Comparison of ENCODE assay signal across 12 cellular contexts in genomic region chr21:31158789-31159581, GRCh38.
DNase-seq lines count a peak whose midpoint lies in the region; ATAC-seq, FAIRE-seq and TF ChIP-seq lines count a peak whose summit lies in the region.
"Had no signal": no experiment of that assay in that cellular context is flagged by ENCODE, and none has a peak within 500 bp of the region (broad histone marks: within the 10 kb centered on the region; RNA-seq: fewer than 3 reads in every experiment).

No MANE protein-coding gene starts in this region.

- H2BK20ac ChIP-seq in H1 (ENCODE audit: low read length): peak overlapping the region; percentile 87; the same call in 1 of the 2 replicates

- H2AFZ ChIP-seq in H1 (ENCODE audit: low read length): no peak overlapping the region

- H3K9me3 ChIP-seq in NT2/D1 (ENCODE audit: insufficient read depth, low read length): peaks cover 17% of the 10 kb centered on the region
- peaks cover 12% of the 10 kb centered on the region in 2 experiments; a peak in 3 of 4 replicates for H3K9me3 ChIP-seq in H1 (ENCODE audit: insufficient read depth in 2 of 2, low read depth in 1 of 2, low read length in 1 of 2)

- TF ChIP-seq POLR2A in H1 (IDR thresholded peaks at IDR 0.05; ENCODE audit: control extremely low read depth in 1 of 2, low read depth in 2 of 2, low read length in 2 of 2): no peak

- FAIRE-seq in H1 (lab: Jason Lieb, UNC): no peak

- peak overlapping the region; percentile 22 to 68; a peak in 2 of 4 replicates for H3K4me2 ChIP-seq in H1 (ENCODE audit: insufficient read depth in 1 of 2, low read depth in 2 of 2, low read length in 2 of 2)

- peak overlapping the region; percentile 1 for H4K91ac ChIP-seq in H1 (replicated peaks; ENCODE audit: insufficient read length, low read length)

- CTCF ChIA-PET in H1 (lab: Charles Lee; ENCODE audit: partially characterized antibody): interaction anchor here (0.9 to 3.2 kb wide), 9 partner anchors 8 to 445 kb away, joined by 3 to 8 read pairs (median 3); no protein-coding TSS in a partner anchor

- H4K5ac ChIP-seq in H1 (ENCODE audit: insufficient read length, low read depth, low read length): no peak overlapping the region

- H3K9ac ChIP-seq in NT2/D1 (ENCODE audit: insufficient read length, low read depth): no peak overlapping the region
- no peak overlapping the region for H3K9ac ChIP-seq in H1 (replicated peaks in 1 of 4; ENCODE audit: extremely low read depth in 1 of 4, low read depth in 3 of 4, low read length in 3 of 4)

- 0 out of 2 replicates have a peak overlapping the region, but pooled peaks have one; percentile 25 for H3K18ac ChIP-seq in H1 (ENCODE audit: extremely low read depth, low read length)

- no peaks in the 10 kb centered on the region for H3K27me3 ChIP-seq in NT2/D1 (ENCODE audit: insufficient read depth, insufficient read length)
- no peaks in the 10 kb centered on the region; a peak in 1 of 7 replicates for H3K27me3 ChIP-seq in H1 (replicated peaks in 1 of 4; ENCODE audit: control insufficient read depth in 3 of 4, extremely low read depth in 1 of 4, insufficient read depth in 3 of 4, low read length in 3 of 4)

- H3K79me1 ChIP-seq in H1 (ENCODE audit: low read depth, low read length): no peaks in the 10 kb centered on the region

- no peaks in the 10 kb centered on the region for H4K20me1 ChIP-seq in H1 (replicated peaks in 1 of 2; ENCODE audit: control insufficient read depth in 1 of 2, insufficient read depth in 2 of 2, low read length in 2 of 2)

- H2AK5ac ChIP-seq in H1 (ENCODE audit: low read depth, low read length): peak overlapping the region; percentile 25; the same call in 1 of the 2 replicates

- POLR2A ChIA-PET in H1 (lab: Charles Lee; ENCODE audit: partially characterized antibody): interaction anchor here (0.6 to 1.2 kb wide), 3 partner anchors 36 to 400 kb away, joined by 3 to 6 read pairs (median 3); no protein-coding TSS in a partner anchor

- H3K23ac ChIP-seq in H1 (ENCODE audit: insufficient read length): no peak overlapping the region

- H3K79me2 ChIP-seq in H1 (ENCODE audit: control insufficient read depth in 1 of 2, insufficient read depth in 2 of 2, low read length in 2 of 2): no peaks in the 10 kb centered on the region

- H3K4me1 ChIP-seq in NT2/D1 (ENCODE audit: insufficient read depth, insufficient read length) (peaks cover 10% of the 10 kb centered on the region), H1 (replicated peaks in 1 of 4; ENCODE audit: control insufficient read depth in 3 of 4, insufficient read depth in 4 of 4, low read length in 3 of 4) (peaks cover 7 to 22% (median 12%) of the 10 kb centered on the region in 4 experiments)

- peak overlapping the region; percentile 54; the same call in 1 of the 2 replicates for H3K27ac ChIP-seq in H1 (ENCODE audit: low read depth, low read length)

- WGBS in H1 (ENCODE audit: extremely low coverage in 1 of 2, insufficient coverage in 1 of 2, insufficient read length in 1 of 2, insufficient replicate concordance in 2 of 2, low coverage in 1 of 2, low lambda C conversion rate in 2 of 2, missing lambda C conversion rate in 1 of 2), 2 experiments: 79% methylated on average over 8 of the region's 8 CpGs; no CpG with 5 or more reads in 1 of the 2 experiments

- H3K4me3 ChIP-seq in NT2/D1 (ENCODE audit: insufficient read length, low read depth) (no peak overlapping the region), H1 (ENCODE audit: extremely low read depth in 1 of 4, insufficient read depth in 2 of 4, low read depth in 3 of 4, low read length in 4 of 4) (no peak overlapping the region)

- H3K36me3 ChIP-seq in NT2/D1 (ENCODE audit: insufficient read depth, insufficient read length, low read length) (peaks cover 6% of the 10 kb centered on the region), H1 (ENCODE audit: control insufficient read depth in 2 of 4, insufficient read depth in 4 of 4, low read length in 3 of 4) (peaks cover 0 to 8% (median 1%) of the 10 kb centered on the region in 4 experiments; a peak in 2 of 8 replicates)

- no peak overlapping the region for H2BK15ac ChIP-seq in H1 (ENCODE audit: low read length)

- peak; percentile 7 for DNase-seq in GM20000 (ENCODE audit: low spot score)
- DNase-seq in NT2/D1 (ENCODE audit: low read depth, low spot score): peak; percentile 79
- DNase-seq in H1 (ENCODE audit: low read depth in 1 of 2, low spot score in 2 of 2): no peak
- peak; percentile 86 for DNase-seq in pons (ENCODE audit: low spot score)
- no peak for DNase-seq in COLO829 (ENCODE audit: low spot score)
- no peak for DNase-seq in NK-92 (lab: John Stamatoyannopoulos, UW; ENCODE audit: unreplicated experiment)
- DNase-seq: GF-D8; kidney glomerular epithelial cell; NCI-H1048; stimulated activated naive CD4-positive, alpha-beta T cell treated with Interleukin-2 at 50 U/mL for 16 hours had no signal

- no peak overlapping the region for H2BK120ac ChIP-seq in H1 (replicated peaks; ENCODE audit: low read depth, low read length)

- no peak overlapping the region for H3K4ac ChIP-seq in H1 (replicated peaks; ENCODE audit: insufficient read length, low read depth, low read length)

- H3K56ac ChIP-seq in H1 (replicated peaks; ENCODE audit: insufficient read length, low read depth, low read length): no peak overlapping the region

- H2BK5ac ChIP-seq in H1 (ENCODE audit: low read depth, low read length): peak overlapping the region; percentile 89; the same call in 1 of the 2 replicates

- no peak overlapping the region for H4K8ac ChIP-seq in H1 (ENCODE audit: extremely low read depth, insufficient read depth, low read length)

- peak overlapping the region; percentile 60; the same call in 1 of the 2 replicates for H2BK12ac ChIP-seq in H1 (ENCODE audit: low read depth, low read length)

- no peak overlapping the region for H3K14ac ChIP-seq in H1 (ENCODE audit: insufficient read length)

- ATAC-seq in GM21737 (IDR thresholded peaks at IDR 0.05; ENCODE audit: unreplicated experiment) (no peak), HG03457 (IDR thresholded peaks at IDR 0.05; ENCODE audit: unreplicated experiment) (no peak)

- no peak for TF ChIP-seq RAD21 in H1 (IDR thresholded peaks at IDR 0.05 in 1 of 2, conservative IDR thresholded peaks at IDR 0.05 in 1 of 2; ENCODE audit: low read depth in 2 of 2, low read length in 2 of 2)

- TF ChIP-seq CTCF in GM20000 (IDR thresholded peaks at IDR 0.05; ENCODE audit: extremely low read depth, missing control alignments) (no peak), H1 (IDR thresholded peaks at IDR 0.05; ENCODE audit: control extremely low read depth in 1 of 3, insufficient read depth in 1 of 3, low read depth in 1 of 3, low read length in 3 of 3) (no peak)

- no peaks in the 10 kb centered on the region; the same call in 1 of the 2 replicates for H3K23me2 ChIP-seq in H1 (ENCODE audit: low read depth, low read length)

- TF ChIP-seq EP300 in H1 (IDR thresholded peaks at IDR 0.05; ENCODE audit: borderline replicate concordance in 1 of 2, low read depth in 2 of 2, low read length in 2 of 2): no peak

TF ChIP-seq in H1, 55 proteins besides CTCF, POLR2A, EP300 and RAD21:
- TF ChIP-seq POLR2AphosphoS5 (IDR thresholded peaks at IDR 0.05; ENCODE audit: low read depth, low read length) (no peak), NANOG (IDR thresholded peaks at IDR 0.05; ENCODE audit: insufficient read depth, low read depth, low read length, poor library complexity, severe bottlenecking) (peak; percentile 7), CEBPB (IDR thresholded peaks at IDR 0.05; ENCODE audit: low read depth, low read length) (0 out of 2 replicates have a peak, but pooled peaks have one; percentile 21)
TF ChIP-seq in H1: peak in this region for 2.

Comparison
In these comparisons a context has a peak if more than half of its experiments do, and no peak if none do; other contexts are left out.
1. DNase-seq: peak in GM20000 (single experiment), NT2/D1 (single experiment) and pons (single experiment); none in H1 (0 of 2), COLO829 (single experiment) and NK-92 (single experiment).